ENCODE assay signal across 17 cellular contexts in genomic region chr3:164539215-164539614, GRCh38.
"Had no signal": no experiment of that assay in that cellular context is flagged by ENCODE, and none has a peak within 500 bp of the region (broad histone marks: within the 10 kb centered on the region; RNA-seq: fewer than 3 reads in every experiment).

No MANE protein-coding gene starts in this region.

- H3K27ac Mint-ChIP-seq: activated B cell treated with CpG ODN at 0.5 μM for 24 hours; activated CD4-positive, alpha-beta T cell treated with anti-CD3 and anti-CD28 coated beads, Interleukin-2, amount 10 ng/mL, durations not matched to agents 24 days and 14 days; activated naive CD8-positive, alpha-beta T cell treated with anti-CD3 and anti-CD28 coated beads for 36 hours; memory B cell; naive thymus-derived CD8-positive, alpha-beta T cell had no signal

- H3K27me3 ChIP-seq: esophagus squamous epithelium, left lung, uterus had no signal

- H3K4me1 ChIP-seq: esophagus squamous epithelium, left lung, uterus had no signal

- DNase-seq: activated B cell treated with CpG ODN at 0.5 μM for 24 hours; activated CD4-positive, alpha-beta T cell treated with anti-CD3 and anti-CD28 coated beads, Interleukin-2, amount 10 ng/mL, durations not matched to agents 24 days and 14 days; activated CD8-positive, alpha-beta memory T cell treated with anti-CD3 and anti-CD28 coated beads, Interleukin-2, amount 50 U/mL, for 48 hours; activated gamma-delta T cell treated with Interleukin-2 at 50 U/mL for 16 hours; activated naive CD8-positive, alpha-beta T cell treated with anti-CD3 and anti-CD28 coated beads for 36 hours; effector CD8-positive, alpha-beta T cell; esophagus squamous epithelium; hippocampal formation; left lung; naive thymus-derived CD8-positive, alpha-beta T cell; posterior cingulate gyrus; retina; stimulated activated CD4-positive, alpha-beta T cell treated with anti-CD3 and anti-CD28 coated beads, Interleukin-12 subunit alpha, Interleukin-12 subunit beta, amount 100 ng/mL, for 4 hours; stimulated activated CD4-positive, alpha-beta T cell treated with anti-CD3 and anti-CD28 coated beads, Interleukin-2, amount 100 ng/mL, for 24 hours; uterus had no signal

- H3K9me3 ChIP-seq: esophagus squamous epithelium, thoracic aorta, uterus had no signal

- H3K27me3 Mint-ChIP-seq: activated B cell treated with CpG ODN at 0.5 μM for 24 hours; activated CD4-positive, alpha-beta T cell treated with anti-CD3 and anti-CD28 coated beads, Interleukin-2, amount 10 ng/mL, durations not matched to agents 24 days and 14 days; activated naive CD8-positive, alpha-beta T cell treated with anti-CD3 and anti-CD28 coated beads for 36 hours; memory B cell; naive thymus-derived CD8-positive, alpha-beta T cell had no signal

- H3K4me3 Mint-ChIP-seq: activated B cell treated with CpG ODN at 0.5 μM for 24 hours; activated CD4-positive, alpha-beta T cell treated with anti-CD3 and anti-CD28 coated beads, Interleukin-2, amount 10 ng/mL, durations not matched to agents 24 days and 14 days; activated naive CD8-positive, alpha-beta T cell treated with anti-CD3 and anti-CD28 coated beads for 36 hours; memory B cell; naive thymus-derived CD8-positive, alpha-beta T cell had no signal

- H3K36me3 Mint-ChIP-seq: activated naive CD8-positive, alpha-beta T cell treated with anti-CD3 and anti-CD28 coated beads for 36 hours; memory B cell; naive thymus-derived CD8-positive, alpha-beta T cell had no signal

- H3K4me3 ChIP-seq: esophagus squamous epithelium, left lung, thoracic aorta, uterus had no signal

- H3K27ac ChIP-seq: esophagus squamous epithelium, left lung, thoracic aorta, uterus had no signal

- H3K4me1 Mint-ChIP-seq: activated B cell treated with CpG ODN at 0.5 μM for 24 hours; activated CD4-positive, alpha-beta T cell treated with anti-CD3 and anti-CD28 coated beads, Interleukin-2, amount 10 ng/mL, durations not matched to agents 24 days and 14 days; activated naive CD8-positive, alpha-beta T cell treated with anti-CD3 and anti-CD28 coated beads for 36 hours; memory B cell; naive thymus-derived CD8-positive, alpha-beta T cell had no signal

- H3K36me3 ChIP-seq: esophagus squamous epithelium, left lung, thoracic aorta, uterus had no signal

- ATAC-seq: left lung; naive thymus-derived CD8-positive, alpha-beta T cell had no signal
